ENCODE assay signal across 15 cellular contexts in the genomic region with DNA sequence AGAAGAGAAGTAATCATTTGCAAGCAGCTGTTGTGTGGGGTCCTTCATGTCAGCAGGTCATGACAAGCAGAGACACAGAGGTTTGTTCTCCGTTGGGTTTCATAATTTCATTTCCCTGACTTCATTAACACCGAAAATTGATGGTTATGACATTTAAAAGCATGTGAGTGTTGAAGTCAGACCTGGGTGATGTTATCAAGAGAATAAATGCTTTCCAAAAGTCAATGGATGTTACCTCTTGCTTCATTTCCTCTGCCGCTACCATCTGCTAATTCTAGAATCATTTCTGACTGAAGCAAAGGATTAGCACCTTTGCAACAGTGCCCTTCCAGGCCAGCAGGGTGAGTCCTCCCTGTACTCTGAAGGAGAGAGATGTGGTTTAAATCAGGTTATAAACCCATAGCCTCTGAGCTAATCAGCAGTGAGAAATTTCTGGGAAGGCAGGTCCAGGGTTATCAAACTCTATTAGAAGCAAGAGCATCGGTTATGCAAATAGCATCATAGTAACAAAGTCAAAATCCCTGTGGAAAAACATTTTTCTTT.
DNase-seq lines count a peak whose midpoint lies in the region; ATAC-seq, FAIRE-seq and TF ChIP-seq lines count a peak whose summit lies in the region.
"Had no signal": no experiment of that assay in that cellular context is flagged by ENCODE, and none has a peak within 500 bp of the region (broad histone marks: within the 10 kb centered on the region; RNA-seq: fewer than 3 reads in every experiment).

No MANE protein-coding gene starts in this region.

- FAIRE-seq in H1 (lab: Jason Lieb, UNC) = peak; percentile 68
- no peak for FAIRE-seq in HepG2 (lab: Jason Lieb, UNC)
- FAIRE-seq: GM12878 had no signal

- peak; percentile 44 to 61; a peak in 3 of 4 replicates for TF ChIP-seq RAD21 in H1 (IDR thresholded peaks at IDR 0.05 in 1 of 2, conservative IDR thresholded peaks at IDR 0.05 in 1 of 2; ENCODE audit: low read depth in 2 of 2, low read length in 2 of 2)
- TF ChIP-seq RAD21 in HepG2 (CRISPR knock-in tag; IDR thresholded peaks at IDR 0.05) = no peak

- H3K56ac ChIP-seq in H1 (replicated peaks; ENCODE audit: insufficient read length, low read depth, low read length) = no peak overlapping the region

- no peak for TF ChIP-seq EP300 in H1 (IDR thresholded peaks at IDR 0.05; ENCODE audit: borderline replicate concordance in 1 of 2, low read depth in 2 of 2, low read length in 2 of 2)
- TF ChIP-seq EP300 in HepG2 (IDR thresholded peaks at IDR 0.05; ENCODE audit: low read depth in 2 of 2, low read length in 2 of 2) = no peak
- no peak for TF ChIP-seq EP300 in HepG2 (CRISPR knock-in tag; IDR thresholded peaks at IDR 0.05; ENCODE audit: borderline replicate concordance)

- no peak overlapping the region for H2BK15ac ChIP-seq in H1 (ENCODE audit: low read length)

- no peak overlapping the region for H4K5ac ChIP-seq in H1 (ENCODE audit: insufficient read length, low read depth, low read length)

- no peak overlapping the region for H3K27ac ChIP-seq in GM23338 (ENCODE audit: low read depth)
- H3K27ac ChIP-seq in H1 (ENCODE audit: low read depth, low read length) = no peak overlapping the region
- H3K27ac ChIP-seq in neural progenitor cell = no peak overlapping the region
- no peak overlapping the region for H3K27ac ChIP-seq in HepG2 (ENCODE audit: extremely low read length, insufficient read depth, low read length)
- H3K27ac ChIP-seq: KMS-11 had no signal

- H3K4me1 ChIP-seq in GM23338 (ENCODE audit: insufficient read depth) (no peaks in the 10 kb centered on the region), H1 (replicated peaks in 1 of 4; ENCODE audit: control insufficient read depth in 3 of 4, insufficient read depth in 4 of 4, low read length in 3 of 4) (no peaks in the 10 kb centered on the region), neural progenitor cell (no peaks in the 10 kb centered on the region), HepG2 (ENCODE audit: insufficient read depth, low read length) (no peaks in the 10 kb centered on the region)

- H3K4me2 ChIP-seq in GM23338 = no peak overlapping the region
- no peak overlapping the region for H3K4me2 ChIP-seq in H1 (ENCODE audit: insufficient read depth in 1 of 2, low read depth in 2 of 2, low read length in 2 of 2)
- H3K4me2 ChIP-seq in neural progenitor cell = no peak overlapping the region
- H3K4me2 ChIP-seq in HepG2 (ENCODE audit: low read depth, low read length) = no peak overlapping the region
- H3K4me2 ChIP-seq: KMS-11 had no signal

- TF ChIP-seq CTCF in GM23338 (conservative IDR thresholded peaks at IDR 0.05; ENCODE audit: low read depth in 2 of 2) (peak; percentile 55 to 58), H1 (IDR thresholded peaks at IDR 0.05; ENCODE audit: control extremely low read depth in 1 of 3, insufficient read depth in 1 of 3, low read depth in 1 of 3, low read length in 3 of 3) (peak in 2 of 3 experiments; percentile 35 to 59; a peak in 2 of 4 replicates), neural progenitor cell (IDR thresholded peaks at IDR 0.05) (peak; percentile 32), HepG2 (CRISPR knock-in tag; IDR thresholded peaks at IDR 0.05) (no peak)

- intact Hi-C loops in HepG2 (cut with micrococcal nuclease; ENCODE audit: unreplicated experiment) = no loop called here

- H3K18ac ChIP-seq in H1 (ENCODE audit: extremely low read depth, low read length) = no peak overlapping the region

- ATAC-seq in GM23338 (peak; percentile 67), HepG2 (no peak)
- ATAC-seq: GM12878 had no signal

- DNase-seq in GM23338 (ENCODE audit: low spot score) = peak; percentile 53
- DNase-seq in NCI-H146 treated with DMSO at 0.1 percent for 48 hours (lab: John Stamatoyannopoulos, UW; ENCODE audit: unreplicated experiment) = peak; percentile 77
- no peak for DNase-seq in H1 (ENCODE audit: low read depth in 1 of 2, low spot score in 2 of 2)
- peak; percentile 15 for DNase-seq in neural progenitor cell (ENCODE audit: low spot score)
- DNase-seq in HepG2 (ENCODE audit: low spot score) = no peak
- DNase-seq in cerebellar cortex (ENCODE audit: low spot score) = no peak
- DNase-seq in MV-4-11 (lab: John Stamatoyannopoulos, UW) = no peak
- DNase-seq: CD4-positive, alpha-beta T cell; GDM1; NCI-H1092; NCI-H1694; NCI-H526 treated with DMSO at 0.1 percent for 48 hours had no signal

- H4K91ac ChIP-seq in H1 (replicated peaks; ENCODE audit: insufficient read length, low read length) = no peak overlapping the region

- no peak overlapping the region for H2BK120ac ChIP-seq in H1 (replicated peaks; ENCODE audit: low read depth, low read length)

- H2BK5ac ChIP-seq in H1 (ENCODE audit: low read depth, low read length) = no peak overlapping the region

- H3K23me2 ChIP-seq in H1 (ENCODE audit: low read depth, low read length) = no peaks in the 10 kb centered on the region

- H3F3A ChIP-seq in GM23338 (replicated peaks; ENCODE audit: low read depth) (no peaks in the 10 kb centered on the region), neural progenitor cell (ENCODE audit: low read depth) (no peaks in the 10 kb centered on the region)

- H3K36me3 Mint-ChIP-seq in GM23338 (ENCODE audit: low read depth) (no peaks in the 10 kb centered on the region), neural progenitor cell (no peaks in the 10 kb centered on the region)

- H3K9me3 Mint-ChIP-seq in GM23338 = no peaks in the 10 kb centered on the region
- H3K9me3 Mint-ChIP-seq in neural progenitor cell = no peaks in the 10 kb centered on the region

- CTCF ChIA-PET in H1 (lab: Charles Lee; ENCODE audit: partially characterized antibody) (interaction anchor here (0.8 to 1.5 kb wide), 6 partner anchors 20 to 1075 kb away, joined by 3 to 5 read pairs (median 4); no protein-coding TSS in a partner anchor), HepG2 (lab: Yijun Ruan, JAX; ENCODE audit: low intra/inter-chr PET ratio, low total read pairs) (no interaction called here)

- H4K20me1 ChIP-seq in GM23338 (replicated peaks; ENCODE audit: insufficient read depth) = no peaks in the 10 kb centered on the region
- no peaks in the 10 kb centered on the region for H4K20me1 ChIP-seq in H1 (replicated peaks in 1 of 2; ENCODE audit: control insufficient read depth in 1 of 2, insufficient read depth in 2 of 2, low read length in 2 of 2)
- H4K20me1 ChIP-seq in neural progenitor cell (ENCODE audit: low read depth) = no peaks in the 10 kb centered on the region
- no peaks in the 10 kb centered on the region for H4K20me1 ChIP-seq in HepG2 (ENCODE audit: insufficient read depth, low read length)

- no peak overlapping the region for H2BK20ac ChIP-seq in H1 (ENCODE audit: low read length)

- no peak overlapping the region for H4K8ac ChIP-seq in H1 (ENCODE audit: extremely low read depth, insufficient read depth, low read length)

- H3K4me3 ChIP-seq in GM23338 = no peak overlapping the region
- H3K4me3 ChIP-seq in H1 (ENCODE audit: extremely low read depth in 1 of 4, insufficient read depth in 2 of 4, low read depth in 3 of 4, low read length in 4 of 4) = no peak overlapping the region
- H3K4me3 ChIP-seq in neural progenitor cell = no peak overlapping the region
- no peak overlapping the region for H3K4me3 ChIP-seq in HepG2 (replicated peaks in 1 of 3; ENCODE audit: insufficient read depth in 1 of 3, low read depth in 2 of 3, low read length in 3 of 3)
- H3K4me3 ChIP-seq: GM12878 had no signal

- no peaks in the 10 kb centered on the region; the same call in 1 of the 2 replicates for H3K9me2 ChIP-seq in GM23338 (ENCODE audit: insufficient read depth)

- no peak overlapping the region for H2AK5ac ChIP-seq in H1 (ENCODE audit: low read depth, low read length)

- H2AFZ ChIP-seq in GM23338 (no peak overlapping the region; the same call in 1 of the 2 replicates), H1 (ENCODE audit: low read length) (no peak overlapping the region), neural progenitor cell (replicated peaks) (no peak overlapping the region), HepG2 (ENCODE audit: low read length) (no peak overlapping the region)

- H3K9ac ChIP-seq in H1 (replicated peaks in 1 of 4; ENCODE audit: extremely low read depth in 1 of 4, low read depth in 3 of 4, low read length in 3 of 4) (no peak overlapping the region), neural progenitor cell (no peak overlapping the region), HepG2 (ENCODE audit: insufficient read depth, low read depth, low read length) (no peak overlapping the region)
- H3K9ac ChIP-seq: KMS-11 had no signal

- H3K4ac ChIP-seq in H1 (replicated peaks; ENCODE audit: insufficient read length, low read depth, low read length) = no peak overlapping the region

- H3K36me3 ChIP-seq in GM23338 (ENCODE audit: insufficient read depth) = no peaks in the 10 kb centered on the region
- no peaks in the 10 kb centered on the region for H3K36me3 ChIP-seq in H1 (ENCODE audit: control insufficient read depth in 2 of 4, insufficient read depth in 4 of 4, low read length in 3 of 4)
- H3K36me3 ChIP-seq in neural progenitor cell = no peaks in the 10 kb centered on the region
- no peaks in the 10 kb centered on the region for H3K36me3 ChIP-seq in HepG2 (replicated peaks in 1 of 2; ENCODE audit: control insufficient read depth in 1 of 2, insufficient read depth in 2 of 2, low read length in 2 of 2)

- H3K23ac ChIP-seq in H1 (ENCODE audit: insufficient read length) = no peak overlapping the region

- H3K79me1 ChIP-seq in H1 (ENCODE audit: low read depth, low read length) = no peaks in the 10 kb centered on the region

- no peaks in the 10 kb centered on the region for H3K27me3 Mint-ChIP-seq in GM23338 (ENCODE audit: insufficient read depth, low read depth, poor library complexity)
- no peaks in the 10 kb centered on the region for H3K27me3 Mint-ChIP-seq in neural progenitor cell (ENCODE audit: insufficient read depth, low read depth)
- H3K27me3 Mint-ChIP-seq: B cell; CD4-positive, alpha-beta T cell had no signal

- WGBS in H1 (ENCODE audit: extremely low coverage in 1 of 2, insufficient coverage in 1 of 2, insufficient read length in 1 of 2, insufficient replicate concordance in 2 of 2, low coverage in 1 of 2, low lambda C conversion rate in 2 of 2, missing lambda C conversion rate in 1 of 2), 2 experiments = 90% methylated on average over 4 of the region's 4 CpGs; no CpG with 5 or more reads in 1 of the 2 experiments
- 47% methylated on average over 4 of the region's 4 CpGs for WGBS in HepG2 (ENCODE audit: low lambda C conversion rate)

- H3K79me2 ChIP-seq in GM23338 (replicated peaks; ENCODE audit: insufficient read depth) (no peaks in the 10 kb centered on the region), H1 (ENCODE audit: control insufficient read depth in 1 of 2, insufficient read depth in 2 of 2, low read length in 2 of 2) (no peaks in the 10 kb centered on the region), neural progenitor cell (ENCODE audit: low read depth) (no peaks in the 10 kb centered on the region), HepG2 (ENCODE audit: insufficient read depth, low read length) (no peaks in the 10 kb centered on the region)

- no peak overlapping the region for H2BK12ac ChIP-seq in H1 (ENCODE audit: low read depth, low read length)

- no TSS peak for BruUV-seq in HepG2 (replicated peaks; lab: Mats Ljungman, UMichigan)

- in situ Hi-C loops in HepG2 (cut with HindIII; ENCODE audit: extremely low pct_ligation_motif_present, low pct_unique_long_range_greater_than_20kb) = no loop called here

- H3K27me3 ChIP-seq in GM23338 (ENCODE audit: insufficient read depth) (no peaks in the 10 kb centered on the region), H1 (replicated peaks in 1 of 4; ENCODE audit: control insufficient read depth in 3 of 4, extremely low read depth in 1 of 4, insufficient read depth in 3 of 4, low read length in 3 of 4) (no peaks in the 10 kb centered on the region), neural progenitor cell (no peaks in the 10 kb centered on the region), HepG2 (ENCODE audit: control insufficient read depth in 1 of 2, insufficient read depth in 2 of 2, low read length in 2 of 2) (no peaks in the 10 kb centered on the region)

- H3K27ac Mint-ChIP-seq in GM23338 (no peak overlapping the region), neural progenitor cell (no peak overlapping the region)
- H3K27ac Mint-ChIP-seq: B cell; CD4-positive, alpha-beta T cell had no signal

- no peak overlapping the region for H3K4me3 Mint-ChIP-seq in GM23338
- H3K4me3 Mint-ChIP-seq in neural progenitor cell = no peak overlapping the region
- H3K4me3 Mint-ChIP-seq: B cell; CD4-positive, alpha-beta T cell had no signal

- H3K9me3 ChIP-seq in H1 (ENCODE audit: insufficient read depth in 2 of 2, low read depth in 1 of 2, low read length in 1 of 2) = no peaks in the 10 kb centered on the region
- no peaks in the 10 kb centered on the region for H3K9me3 ChIP-seq in neural progenitor cell (ENCODE audit: low read depth)
- peaks cover 7% of the 10 kb centered on the region; the same call in 1 of the 2 replicates for H3K9me3 ChIP-seq in HepG2 (ENCODE audit: low read length)

- no peak overlapping the region for H3K14ac ChIP-seq in H1 (ENCODE audit: insufficient read length)

- H3K4me1 Mint-ChIP-seq in GM23338 (no peaks in the 10 kb centered on the region), neural progenitor cell (no peaks in the 10 kb centered on the region)
- H3K4me1 Mint-ChIP-seq: B cell had no signal

- TF ChIP-seq POLR2A in H1 (IDR thresholded peaks at IDR 0.05; ENCODE audit: control extremely low read depth in 1 of 2, low read depth in 2 of 2, low read length in 2 of 2) (no peak), HepG2 (IDR thresholded peaks at IDR 0.05; ENCODE audit: insufficient read depth in 1 of 2, low read depth in 2 of 2, low read length in 2 of 2) (no peak)

- POLR2A ChIA-PET in H1 (lab: Charles Lee; ENCODE audit: partially characterized antibody) (no interaction called here), HepG2 (lab: Yijun Ruan, JAX) (no interaction called here)

Comparison
In these comparisons a context has a peak if more than half of its experiments do, and no peak if none do; other contexts are left out.
1. DNase-seq: peak in GM23338 (single experiment), NCI-H146 treated with DMSO at 0.1 percent for 48 hours (single experiment) and neural progenitor cell (single experiment); none in H1 (0 of 2), HepG2 (single experiment), cerebellar cortex (single experiment) and MV-4-11 (single experiment).